Comparison of ENCODE assay signal across 1 cellular context in genomic region chr7:77480102-77480627, GRCh38.
A peak's percentile ranks its signal among the peaks of the same experiment; 100 is the strongest.
TF ChIP-seq lines count a peak whose summit lies in the region.
"Not testable (repeated sequence)": the region's sequence is repeated elsewhere in the genome, so short reads cannot be mapped to it uniquely, and the experiment has no call there.

No MANE protein-coding gene starts in this region.

TF ChIP-seq in HepG2, 621 proteins besides CTCF, POLR2A, EP300 and RAD21:
- TF ChIP-seq ZNF362 (CRISPR knock-in tag; IDR thresholded peaks at IDR 0.05; ENCODE audit: borderline replicate concordance) (peak; percentile 37; the same call in 1 of the 2 replicates), CHD4 (IDR thresholded peaks at IDR 0.05; ENCODE audit: borderline replicate concordance, low read length) (peak; percentile 2; the same call in 1 of the 2 replicates), CEBPG (CRISPR knock-in tag; IDR thresholded peaks at IDR 0.05) (peak; percentile 64), ZNF121 (CRISPR knock-in tag; IDR thresholded peaks at IDR 0.05) (peak; percentile 94), FOXA3 (CRISPR knock-in tag; IDR thresholded peaks at IDR 0.05) (0 out of 2 replicates have a peak, but pooled peaks have one; percentile 6), CEBPB (IDR thresholded peaks at IDR 0.05; ENCODE audit: borderline replicate concordance, low read depth, low read length) (peak; percentile 81), ZNF564 (CRISPR knock-in tag; IDR thresholded peaks at IDR 0.05) (0 out of 2 replicates have a peak, but pooled peaks have one; percentile 14), ZKSCAN1 (IDR thresholded peaks at IDR 0.05; ENCODE audit: low read length) (0 out of 2 replicates have a peak, but pooled peaks have one; percentile 62), BCL6 (CRISPR knock-in tag; IDR thresholded peaks at IDR 0.05) (peak; percentile 97), SOX13 (CRISPR knock-in tag; conservative IDR thresholded peaks at IDR 0.05 in 1 of 2, IDR thresholded peaks at IDR 0.05 in 1 of 2) (peak in 1 of 2 experiments; percentile 56; a peak in 1 of 4 replicates), NFIC (IDR thresholded peaks at IDR 0.05; ENCODE audit: low read length) (peak; percentile 34; the same call in 1 of the 2 replicates), TEF (CRISPR knock-in tag; IDR thresholded peaks at IDR 0.05) (0 out of 2 replicates have a peak, but pooled peaks have one; percentile 26)
- TF ChIP-seq, protein P1, sequence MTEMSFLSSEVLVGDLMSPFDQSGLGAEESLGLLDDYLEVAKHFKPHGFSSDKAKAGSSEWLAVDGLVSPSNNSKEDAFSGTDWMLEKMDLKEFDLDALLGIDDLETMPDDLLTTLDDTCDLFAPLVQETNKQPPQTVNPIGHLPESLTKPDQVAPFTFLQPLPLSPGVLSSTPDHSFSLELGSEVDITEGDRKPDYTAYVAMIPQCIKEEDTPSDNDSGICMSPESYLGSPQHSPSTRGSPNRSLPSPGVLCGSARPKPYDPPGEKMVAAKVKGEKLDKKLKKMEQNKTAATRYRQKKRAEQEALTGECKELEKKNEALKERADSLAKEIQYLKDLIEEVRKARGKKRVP (CRISPR knock-in tag; IDR thresholded peaks at IDR 0.05), result peak in 1 of 2 experiments; percentile 62; a peak in 2 of 4 replicates
- TF ChIP-seq SOX13 (IDR thresholded peaks at IDR 0.05), result not testable (repeated sequence)
